23 cellular contexts compared by ENCODE assay signal in the genomic region with DNA sequence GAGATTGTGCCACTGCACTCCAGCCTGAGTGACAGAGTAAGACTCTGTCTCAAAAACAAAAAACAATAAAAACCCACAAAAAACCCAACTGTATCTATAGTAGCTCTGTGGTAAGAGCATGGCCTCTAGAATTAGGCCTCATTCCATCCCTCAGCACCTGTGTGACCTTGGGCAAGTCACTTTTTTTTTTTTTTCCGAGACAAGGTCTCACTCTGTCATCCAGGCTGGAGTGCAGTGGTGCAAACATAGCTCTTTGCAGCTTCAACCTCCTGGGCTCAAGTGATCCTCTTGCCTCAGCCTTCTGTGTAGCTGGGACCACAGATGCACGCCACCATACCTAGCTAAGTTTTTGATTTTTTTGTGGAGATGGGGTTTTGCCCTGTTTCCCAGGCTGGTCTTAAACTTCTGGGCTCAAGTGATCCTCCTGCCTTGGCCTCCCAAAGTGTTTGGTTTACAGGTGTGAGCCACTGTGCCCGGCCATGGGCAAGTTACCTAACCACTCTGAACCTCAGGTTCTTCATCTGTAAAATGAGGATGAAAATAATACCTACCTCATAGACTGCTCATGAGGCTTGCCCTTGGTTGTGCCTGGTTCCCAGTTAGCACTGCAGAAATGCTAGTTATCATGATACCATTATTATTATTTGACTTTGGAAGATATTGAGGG. TPM values are rescaled to one million over a fixed set of nuclear protein-coding genes. Genes with fewer than 3 reads are reported as not detected.
DNase-seq lines count a peak whose midpoint lies in the region; ATAC-seq and TF ChIP-seq lines count a peak whose summit lies in the region.
"Had no signal": no experiment of that assay in that cellular context is flagged by ENCODE, and none has a peak within 500 bp of the region (broad histone marks: within the 10 kb centered on the region; RNA-seq: fewer than 3 reads in every experiment).

No MANE protein-coding gene starts in this region.

- TF ChIP-seq CTCF in left ventricle myocardium inferior (IDR thresholded peaks at IDR 0.05; ENCODE audit: borderline replicate concordance) (no peak), VCaP (conservative IDR thresholded peaks at IDR 0.05) (no peak), psoas muscle (IDR thresholded peaks at IDR 0.05) (no peak), transverse colon (IDR thresholded peaks at IDR 0.05) (no peak)

- peak overlapping the region; percentile 78 for H3K27ac ChIP-seq in left ventricle myocardium inferior (replicated peaks)
- peak overlapping the region; percentile 75 for H3K27ac ChIP-seq in VCaP
- H3K27ac ChIP-seq in psoas muscle: peak overlapping the region; percentile 82
- H3K27ac ChIP-seq in transverse colon: no peak overlapping the region
- H3K27ac ChIP-seq: 22Rv1, A549 had no signal

- peaks cover 17% of the 10 kb centered on the region for H3K9me3 ChIP-seq in left ventricle myocardium inferior (replicated peaks)
- no peaks in the 10 kb centered on the region for H3K9me3 ChIP-seq in psoas muscle
- no peaks in the 10 kb centered on the region for H3K9me3 ChIP-seq in transverse colon

- no peak for ATAC-seq in left cardiac atrium
- no peak for ATAC-seq in psoas muscle
- no peak for ATAC-seq in HG02798 (IDR thresholded peaks at IDR 0.05; ENCODE audit: poor library complexity, unreplicated experiment)
- ATAC-seq: A549, HCT116, HepG2 had no signal

- TF ChIP-seq EP300 in transverse colon (IDR thresholded peaks at IDR 0.05; ENCODE audit: low read depth): no peak

- H3K4me1 ChIP-seq in left ventricle myocardium inferior: peaks cover 14% of the 10 kb centered on the region
- H3K4me1 ChIP-seq in psoas muscle: peaks cover 12% of the 10 kb centered on the region
- no peaks in the 10 kb centered on the region for H3K4me1 ChIP-seq in transverse colon
- H3K4me1 ChIP-seq: A549 had no signal

- H3K4me3 ChIP-seq in left ventricle myocardium inferior (no peak overlapping the region), psoas muscle (no peak overlapping the region), transverse colon (no peak overlapping the region)
- H3K4me3 ChIP-seq: A549 had no signal

- H3K36me3 ChIP-seq in left ventricle myocardium inferior: no peaks in the 10 kb centered on the region
- no peaks in the 10 kb centered on the region for H3K36me3 ChIP-seq in psoas muscle (ENCODE audit: insufficient read depth in 1 of 2, low read depth in 1 of 2)
- H3K36me3 ChIP-seq in transverse colon: no peaks in the 10 kb centered on the region

- no peak for TF ChIP-seq POLR2A in transverse colon (IDR thresholded peaks at IDR 0.05)

- intact Hi-C loops in left ventricle myocardium inferior (cut with micrococcal nuclease): no loop called here
- intact Hi-C loops in left cardiac atrium (cut with DNase I): no loop called here
- intact Hi-C loops in psoas muscle (cut with DNase I): no loop called here
- intact Hi-C loops in transverse colon (cut with DNase I; ENCODE audit: low total_unique reads): no loop called here

- 78 to 95% (median 78%) methylated on average over 3 of the region's 3 CpGs for WGBS in psoas muscle, 3 donors
- WGBS in transverse colon (ENCODE audit: low coverage in 1 of 2), 2 donors: 83 to 85% methylated on average over 2 to 3 of the region's 3 CpGs

- H3K27me3 ChIP-seq in left ventricle myocardium inferior (ENCODE audit: low read depth) (no peaks in the 10 kb centered on the region), psoas muscle (ENCODE audit: insufficient read depth in 3 of 3, low read length in 2 of 3) (no peaks in the 10 kb centered on the region), transverse colon (no peaks in the 10 kb centered on the region)

- in situ Hi-C loops in transverse colon (cut with MboI; ENCODE audit: low pct_ligation_motif_present in 1 of 4, low pct_unique_long_range_greater_than_20kb in 1 of 4, low sequenced_read_pairs in 3 of 4): no loop called here

- no peak for DNase-seq in left ventricle myocardium inferior
- DNase-seq in left cardiac atrium: no peak
- no peak for DNase-seq in psoas muscle
- no peak for DNase-seq in transverse colon
- no peak for DNase-seq in islet precursor cell
- DNase-seq: AML-193; CD4-positive, alpha-beta memory T cell; DMS153; DMS79; GDM1; GOT3; H7 had no signal

RNA-seq across cellular contexts. Expression of gene MYOM3, which starts 15.3 kb away (rescaled TPM):
- total RNA-seq in left ventricle myocardium inferior: 440 TPM
- total RNA-seq in left cardiac atrium: 100 to 1,000 TPM; 160 to 224 TPM
- total RNA-seq in psoas muscle: 100 to 1,000 TPM; 130 to 505 (median 308) TPM
- polyA plus RNA-seq in psoas muscle: 100 to 1,000 TPM in 2 of 3 donors, 10 to 100 TPM in 1; 86.7 to 152 (median 122) TPM
- 1 to 10 TPM in 3 of 4 donors, under 1 TPM in 1; 0.60 to 7.5 (median 3.0) TPM for total RNA-seq in transverse colon
- total RNA-seq: CD4-positive, alpha-beta memory T cell had no signal
- polyA plus RNA-seq: BJ; CD14-positive monocyte; CD4-positive, alpha-beta memory T cell; IgD-negative memory B cell had no signal

RNA-seq across cellular contexts. Expression of gene IL22RA1, which starts 15.7 kb away (rescaled TPM):
- 0.14 TPM for total RNA-seq in left ventricle myocardium inferior
- total RNA-seq in left cardiac atrium: under 1 TPM; 0.09 to 0.26 TPM
- total RNA-seq in psoas muscle: under 1 TPM in 3 of 4 donors, not detected in 1; 0.08 to 0.19 (median 0.13) TPM
- under 1 TPM in 1 of 3 donors, not detected in 2; 0.26 TPM for polyA plus RNA-seq in psoas muscle
- total RNA-seq in transverse colon: 10 to 100 TPM in 3 of 4 donors, 1 to 10 TPM in 1; 4.4 to 29.2 (median 27.3) TPM
- total RNA-seq: CD4-positive, alpha-beta memory T cell; Daoy; HFFc6 had no signal
- polyA plus RNA-seq: BJ; CD14-positive monocyte; CD4-positive, alpha-beta memory T cell; IgD-negative memory B cell had no signal

RNA-seq across cellular contexts. Expression of gene IFNLR1, which starts 59.8 kb away (rescaled TPM):
- total RNA-seq in left ventricle myocardium inferior (2.0 TPM), left cardiac atrium (1 to 10 TPM; 4.0 to 5.9 TPM), psoas muscle (1 to 10 TPM; 1.1 to 3.9 (median 2.1) TPM), transverse colon (10 to 100 TPM in 3 of 4 donors, 1 to 10 TPM in 1; 2.6 to 37.4 (median 12.7) TPM)
- 1 to 10 TPM in 2 of 3 donors, under 1 TPM in 1; 0.05 to 2.0 (median 1.9) TPM for polyA plus RNA-seq in psoas muscle
- total RNA-seq: HFFc6 had no signal
- polyA plus RNA-seq: BJ, CD14-positive monocyte had no signal

Comparison
In these comparisons a context has a peak if more than half of its experiments do, and no peak if none do; other contexts are left out.
1. H3K27ac ChIP-seq: peak in left ventricle myocardium inferior (single experiment), VCaP (single experiment) and psoas muscle (single experiment); none in transverse colon (0 of 4).
2. RNA of gene MYOM3, which starts 15.3 kb away (total RNA-seq): 440 TPM in left ventricle myocardium inferior (single experiment), 130 to 505 TPM in psoas muscle and 160 to 224 TPM in left cardiac atrium; 0.60 to 7.5 TPM in transverse colon; every median in the first group is over 10 times any median in the second.